In genomic region chr7:139079861-139080260, GRCh38 we compare ENCODE assay signal across 2 cellular contexts.
TF ChIP-seq lines count a peak whose summit lies in the region.

No MANE protein-coding gene starts in this region.

TF ChIP-seq in IMR-90, 13 proteins besides CTCF, POLR2A, EP300 and RAD21:
- TF ChIP-seq NFE2L2 (IDR thresholded peaks at IDR 0.05; ENCODE audit: low read depth, low read length), result no peak
- no peak for TF ChIP-seq CEBPB (IDR thresholded peaks at IDR 0.05; ENCODE audit: low read depth, low read length)
- TF ChIP-seq MAZ (IDR thresholded peaks at IDR 0.05; ENCODE audit: borderline replicate concordance, low read depth, low read length), result no peak
- TF ChIP-seq MXI1 (IDR thresholded peaks at IDR 0.05; ENCODE audit: borderline replicate concordance, low read depth, low read length), result no peak
- TF ChIP-seq FOS (IDR thresholded peaks at IDR 0.05; ENCODE audit: low read depth, low read length), result no peak
- TF ChIP-seq SMC3 (IDR thresholded peaks at IDR 0.05; ENCODE audit: low read depth, low read length), result no peak
- no peak for TF ChIP-seq USF2 (IDR thresholded peaks at IDR 0.05; ENCODE audit: low read depth, low read length)

TF ChIP-seq in GM23338, 12 proteins besides CTCF, POLR2A, EP300 and RAD21:
- no peak for TF ChIP-seq REST (IDR thresholded peaks at IDR 0.05; ENCODE audit: unreplicated experiment)
- no peak for TF ChIP-seq ZNF331 (CRISPR knock-in tag; IDR thresholded peaks at IDR 0.05; ENCODE audit: low read depth)
TF ChIP-seq in GM23338: peak in this region for 0.
